Comparison of ENCODE assay signal across 1 cellular context in genomic region chr5:179089502-179089901, GRCh38.
A peak's percentile ranks its signal among the peaks of the same experiment; 100 is the strongest.
TF ChIP-seq lines count a peak whose summit lies in the region.

No MANE protein-coding gene starts in this region.

TF ChIP-seq in K562, 482 proteins besides CTCF, POLR2A, EP300 and RAD21 (continued from another document):
- TF ChIP-seq ATF3 (IDR thresholded peaks at IDR 0.05) (peak; percentile 75), ATF3 (CRISPR knock-in tag; conservative IDR thresholded peaks at IDR 0.05) (no peak), MTA2 (IDR thresholded peaks at IDR 0.05; ENCODE audit: low read depth) (0 out of 2 replicates have a peak, but pooled peaks have one; percentile 25), KLF16 (IDR thresholded peaks at IDR 0.05) (0 out of 2 replicates have a peak, but pooled peaks have one; percentile 11), ARID1B (IDR thresholded peaks at IDR 0.05) (peak; percentile 74), ATF7 (IDR thresholded peaks at IDR 0.05) (peak; percentile 88), CBFA2T2 (conservative IDR thresholded peaks at IDR 0.05) (peak; percentile 53; the same call in 1 of the 2 replicates), EGR1 (conservative IDR thresholded peaks at IDR 0.05) (no peak; the same call in 1 of the 2 replicates), CBFA2T3 (IDR thresholded peaks at IDR 0.05) (peak; percentile 71), NEUROD1 (IDR thresholded peaks at IDR 0.05; ENCODE audit: borderline replicate concordance, low read depth, low read length, partially characterized antibody) (no peak)
